In genomic region chr17:75849304-75849695, GRCh38 we compare ENCODE assay signal across 18 cellular contexts. TPM values are rescaled to one million over a fixed set of nuclear protein-coding genes. Genes with fewer than 3 reads are reported as not detected.
DNase-seq lines count a peak whose midpoint lies in the region; ATAC-seq and TF ChIP-seq lines count a peak whose summit lies in the region.
"Had no signal": no experiment of that assay in that cellular context is flagged by ENCODE, and none has a peak within 500 bp of the region (broad histone marks: within the 10 kb centered on the region; RNA-seq: fewer than 3 reads in every experiment).

No MANE protein-coding gene starts in this region.

- no peaks in the 10 kb centered on the region for H3K9me3 Mint-ChIP-seq in activated naive CD4-positive, alpha-beta T cell treated with anti-CD3 and anti-CD28 coated beads, Interleukin-2, amount 50 U/mL, for 72 hours
- no peaks in the 10 kb centered on the region for H3K9me3 Mint-ChIP-seq in CD8-positive, alpha-beta T cell
- H3K9me3 Mint-ChIP-seq: activated T-helper 2 cell treated with anti-CD3 and anti-CD28 coated beads, Interferon-gamma antibody, Interleukin-2, Interleukin-4, amounts not matched to agents 10 μg/mL and 5 μg/mL and 100 μg/mL, durations not matched to agents 14 hours and 24 hours and 36 hours; natural killer cell treated with Interleukin-12 subunit alpha and Interleukin-12 subunit beta and Interleukin-15 and Interleukin-18, amount 100 ng/mL, for 72 hours had no signal

- no peak overlapping the region for H3K4me3 ChIP-seq in Peyer's patch
- no peak overlapping the region for H3K4me3 ChIP-seq in lung
- no peak overlapping the region for H3K4me3 ChIP-seq in stomach smooth muscle (ENCODE audit: low read length in 2 of 2)
- no peak overlapping the region for H3K4me3 ChIP-seq in CD8-positive, alpha-beta T cell (ENCODE audit: low read depth, low read length)
- H3K4me3 ChIP-seq: hepatocyte had no signal

- no peaks in the 10 kb centered on the region for H3K36me3 Mint-ChIP-seq in activated naive CD4-positive, alpha-beta T cell treated with anti-CD3 and anti-CD28 coated beads, Interleukin-2, amount 50 U/mL, for 72 hours
- H3K36me3 Mint-ChIP-seq in CD8-positive, alpha-beta T cell = peaks cover 55% of the 10 kb centered on the region
- H3K36me3 Mint-ChIP-seq: natural killer cell treated with Interleukin-12 subunit alpha and Interleukin-12 subunit beta and Interleukin-15 and Interleukin-18, amount 100 ng/mL, for 72 hours had no signal

- POLR2A ChIA-PET in CD8-positive, alpha-beta T cell (lab: Charles Lee) = no interaction called here

- H3K36me3 ChIP-seq in Peyer's patch (peaks cover 0 to 65% (median 0%) of the 10 kb centered on the region in 3 donors), lung (ENCODE audit: control insufficient read depth in 2 of 2, insufficient read depth in 2 of 2, low read length in 2 of 2) (peaks cover 0 to 52% of the 10 kb centered on the region in 2 donors), stomach smooth muscle (ENCODE audit: control insufficient read depth in 2 of 2, insufficient read depth in 2 of 2, low read length in 2 of 2) (peaks cover 44 to 53% of the 10 kb centered on the region in 2 donors)
- peaks cover 47% of the 10 kb centered on the region for H3K36me3 ChIP-seq in CD8-positive, alpha-beta T cell (ENCODE audit: insufficient read depth, low read length)

- no peak overlapping the region for H3K4me3 Mint-ChIP-seq in CD8-positive, alpha-beta T cell
- H3K4me3 Mint-ChIP-seq: natural killer cell treated with Interleukin-12 subunit alpha and Interleukin-12 subunit beta and Interleukin-15 and Interleukin-18, amount 100 ng/mL, for 72 hours had no signal

- DNase-seq in Peyer's patch (no peak), caudate nucleus (lab: John Stamatoyannopoulos, UW) (peak in 1 of 61 donors; percentile 71), lung (ENCODE audit: low spot score) (no peak), NCI-H2196 (lab: John Stamatoyannopoulos, UW; ENCODE audit: unreplicated experiment) (no peak)
- DNase-seq in activated naive CD4-positive, alpha-beta T cell treated with anti-CD3 and anti-CD28 coated beads, Interleukin-2, amount 50 U/mL, for 72 hours (ENCODE audit: low spot score in 2 of 2) = no peak
- DNase-seq in CD8-positive, alpha-beta T cell = no peak
- no peak for DNase-seq in stimulated activated CD4-positive, alpha-beta T cell treated with anti-CD3 and anti-CD28 coated beads, Interleukin-2, amount 100 ng/mL, for 48 hours
- DNase-seq: Caco-2; HCEC 1CT; NCI-H2029 treated with DMSO at 0.1 percent for 48 hours; NCI-H774; stimulated activated CD4-positive, alpha-beta T cell treated with anti-CD3 and anti-CD28 coated beads, Interleukin-4, amount 100 ng/mL, for 1 hour had no signal

- ATAC-seq in lung (ENCODE audit: insufficient read depth, low FRiP score) = no peak
- no peak for ATAC-seq in activated naive CD4-positive, alpha-beta T cell treated with anti-CD3 and anti-CD28 coated beads, Interleukin-2, amount 50 U/mL, for 72 hours
- no peak for ATAC-seq in CD8-positive, alpha-beta T cell
- ATAC-seq: natural killer cell treated with Interleukin-12 subunit alpha and Interleukin-12 subunit beta and Interleukin-15 and Interleukin-18, amount 100 ng/mL, for 72 hours; Panc1 had no signal

- H3K9ac ChIP-seq in stomach smooth muscle (ENCODE audit: low read length in 2 of 2) = no peak overlapping the region

- H3K9me3 ChIP-seq in Peyer's patch = no peaks in the 10 kb centered on the region
- no peaks in the 10 kb centered on the region for H3K9me3 ChIP-seq in lung (ENCODE audit: control insufficient read depth in 2 of 2, insufficient read depth in 1 of 2, low read length in 1 of 2)
- H3K9me3 ChIP-seq in stomach smooth muscle (ENCODE audit: control insufficient read depth in 2 of 2, low read length in 2 of 2) = no peaks in the 10 kb centered on the region
- no peaks in the 10 kb centered on the region for H3K9me3 ChIP-seq in CD8-positive, alpha-beta T cell (ENCODE audit: low read length)
- H3K9me3 ChIP-seq: Caco-2 had no signal

- H3K27me3 Mint-ChIP-seq in CD8-positive, alpha-beta T cell (ENCODE audit: low read depth) = no peaks in the 10 kb centered on the region
- H3K27me3 Mint-ChIP-seq: natural killer cell treated with Interleukin-12 subunit alpha and Interleukin-12 subunit beta and Interleukin-15 and Interleukin-18, amount 100 ng/mL, for 72 hours had no signal

- WGBS in lung, 2 donors = 80 to 88% methylated on average over 12 of the region's 12 CpGs

- TF ChIP-seq CTCF in Peyer's patch (IDR thresholded peaks at IDR 0.05) (no peak), lung (IDR thresholded peaks at IDR 0.05; ENCODE audit: control extremely low read depth, extremely low read depth) (no peak)
- no peak for TF ChIP-seq CTCF in CD8-positive, alpha-beta T cell (IDR thresholded peaks at IDR 0.05)

- H3K4me1 Mint-ChIP-seq in CD8-positive, alpha-beta T cell (ENCODE audit: low read depth) = peaks cover 31% of the 10 kb centered on the region

- no peak for TF ChIP-seq POLR2A in Peyer's patch (IDR thresholded peaks at IDR 0.05)

- intact Hi-C loops in CD8-positive, alpha-beta T cell (cut with DNase I, micrococcal nuclease) = no loop called here

- peak overlapping the region in 1 of 2 donors; percentile 41 for H3K27ac Mint-ChIP-seq in activated naive CD4-positive, alpha-beta T cell treated with anti-CD3 and anti-CD28 coated beads, Interleukin-2, amount 50 U/mL, for 72 hours
- no peak overlapping the region for H3K27ac Mint-ChIP-seq in CD8-positive, alpha-beta T cell
- H3K27ac Mint-ChIP-seq: activated T-helper 2 cell treated with anti-CD3 and anti-CD28 coated beads, Interferon-gamma antibody, Interleukin-2, Interleukin-4, amounts not matched to agents 10 μg/mL and 5 μg/mL and 100 μg/mL, durations not matched to agents 14 hours and 24 hours and 36 hours; natural killer cell treated with Interleukin-12 subunit alpha and Interleukin-12 subunit beta and Interleukin-15 and Interleukin-18, amount 100 ng/mL, for 72 hours had no signal

- H3K27ac ChIP-seq in Peyer's patch = peak overlapping the region in 3 of 4 donors; percentile 8 to 44 (median 11)
- H3K27ac ChIP-seq in caudate nucleus (ENCODE audit: low read depth, low read length) = peak overlapping the region; percentile 76
- H3K27ac ChIP-seq in lung (ENCODE audit: low read depth in 1 of 2, low read length in 1 of 2) = peak overlapping the region; percentile 69 to 75
- peak overlapping the region; percentile 46 for H3K27ac ChIP-seq in stomach smooth muscle (ENCODE audit: low read length)
- no peak overlapping the region for H3K27ac ChIP-seq in CD8-positive, alpha-beta T cell (ENCODE audit: low read depth, low read length)
- H3K27ac ChIP-seq: hepatocyte, VCaP had no signal

- CTCF ChIA-PET in CD8-positive, alpha-beta T cell (lab: Charles Lee) = interaction anchor here (0.8 to 5.3 kb wide), 19 partner anchors 12 to 100 kb away, joined by 3 to 27 read pairs (median 6); partner anchors contain the start of gene TRIM65

- H3K4me1 ChIP-seq in Peyer's patch (peaks cover 2 to 70% (median 18%) of the 10 kb centered on the region in 4 donors), lung (ENCODE audit: control insufficient read depth in 2 of 2, insufficient read depth in 2 of 2, low read length in 2 of 2) (peaks cover 0 to 43% of the 10 kb centered on the region in 2 donors), stomach smooth muscle (ENCODE audit: control insufficient read depth, insufficient read depth, low read length) (peaks cover 63% of the 10 kb centered on the region)
- H3K4me1 ChIP-seq in CD8-positive, alpha-beta T cell (ENCODE audit: insufficient read depth, low read length) = peaks cover 23% of the 10 kb centered on the region

- H3K27me3 ChIP-seq in Peyer's patch (no peaks in the 10 kb centered on the region), lung (ENCODE audit: control insufficient read depth, insufficient read depth) (no peaks in the 10 kb centered on the region), stomach smooth muscle (ENCODE audit: control insufficient read depth in 1 of 2, insufficient read depth in 2 of 2, low read length in 2 of 2) (no peaks in the 10 kb centered on the region)
- no peaks in the 10 kb centered on the region for H3K27me3 ChIP-seq in CD8-positive, alpha-beta T cell (ENCODE audit: insufficient read depth, low read length)
- H3K27me3 ChIP-seq: hepatocyte had no signal

RNA-seq across cellular contexts. Expression of gene UNC13D, which starts 5.1 kb away (rescaled TPM):
- total RNA-seq in Peyer's patch (10 to 100 TPM in 3 of 4 donors, 1 to 10 TPM in 1; 8.4 to 45.4 (median 22.2) TPM), lung (100 to 1,000 TPM in 1 of 2 donors, 10 to 100 TPM in 1; 56.6 to 110 TPM)
- 10 to 100 TPM; 61.2 to 85.2 TPM for polyA plus RNA-seq in lung
- 100 to 1,000 TPM; 128 to 143 TPM for total RNA-seq in activated naive CD4-positive, alpha-beta T cell treated with anti-CD3 and anti-CD28 coated beads, Interleukin-2, amount 50 U/mL, for 72 hours
- total RNA-seq in CD8-positive, alpha-beta T cell = 100 to 1,000 TPM; 123 to 124 TPM

RNA-seq across cellular contexts. Expression of gene WBP2, which starts 5.8 kb away (rescaled TPM):
- 10 to 100 TPM; 45.4 to 61.4 (median 53.7) TPM for total RNA-seq in Peyer's patch
- total RNA-seq in lung = 100 to 1,000 TPM in 1 of 2 donors, 10 to 100 TPM in 1; 67.2 to 127 TPM
- 100 to 1,000 TPM; 143 to 195 TPM for polyA plus RNA-seq in lung
- 100 to 1,000 TPM in 1 of 2 donors, 10 to 100 TPM in 1; 78.2 to 144 TPM for total RNA-seq in activated naive CD4-positive, alpha-beta T cell treated with anti-CD3 and anti-CD28 coated beads, Interleukin-2, amount 50 U/mL, for 72 hours
- 10 to 100 TPM; 69.1 to 80.2 TPM for total RNA-seq in CD8-positive, alpha-beta T cell

RNA-seq across cellular contexts. Expression of gene TRIM47, which starts 29.1 kb away (rescaled TPM):
- total RNA-seq in Peyer's patch = 10 to 100 TPM; 16.5 to 61.4 (median 45.7) TPM
- 10 to 100 TPM; 23.5 to 78.3 TPM for total RNA-seq in lung
- polyA plus RNA-seq in lung = 10 to 100 TPM; 22.9 to 32.4 TPM
- 10 to 100 TPM; 11.5 to 26.2 TPM for total RNA-seq in activated naive CD4-positive, alpha-beta T cell treated with anti-CD3 and anti-CD28 coated beads, Interleukin-2, amount 50 U/mL, for 72 hours
- 1 to 10 TPM; 1.6 to 1.7 TPM for total RNA-seq in CD8-positive, alpha-beta T cell

RNA-seq across cellular contexts. Expression of gene TRIM65, which starts 47.5 kb away (rescaled TPM):
- 10 to 100 TPM; 14.0 to 22.7 (median 16.9) TPM for total RNA-seq in Peyer's patch
- total RNA-seq in lung = 10 to 100 TPM; 12.7 to 32.9 TPM
- polyA plus RNA-seq in lung = 10 to 100 TPM; 14.6 to 27.8 TPM
- 10 to 100 TPM; 16.2 to 31.9 TPM for total RNA-seq in activated naive CD4-positive, alpha-beta T cell treated with anti-CD3 and anti-CD28 coated beads, Interleukin-2, amount 50 U/mL, for 72 hours
- total RNA-seq in CD8-positive, alpha-beta T cell = 10 to 100 TPM; 13.6 to 15.1 TPM

RNA-seq across cellular contexts. Expression of gene MRPL38, which starts 55.4 kb away (rescaled TPM):
- 10 to 100 TPM; 61.1 to 95.7 (median 72.9) TPM for total RNA-seq in Peyer's patch
- total RNA-seq in lung = 100 to 1,000 TPM in 1 of 2 donors, 10 to 100 TPM in 1; 47.8 to 105 TPM
- polyA plus RNA-seq in lung = 10 to 100 TPM; 52.0 to 80.1 TPM
- 100 to 1,000 TPM; 101 to 105 TPM for total RNA-seq in activated naive CD4-positive, alpha-beta T cell treated with anti-CD3 and anti-CD28 coated beads, Interleukin-2, amount 50 U/mL, for 72 hours
- 100 to 1,000 TPM; 171 to 181 TPM for total RNA-seq in CD8-positive, alpha-beta T cell

Comparison
In these comparisons a context has a peak if more than half of its experiments do, and no peak if none do; other contexts are left out.
1. RNA of gene TRIM47, which starts 29.1 kb away (total RNA-seq): 23.5 to 78.3 TPM in lung, 16.5 to 61.4 TPM in Peyer's patch and 11.5 to 26.2 TPM in activated naive CD4-positive, alpha-beta T cell treated with anti-CD3 and anti-CD28 coated beads, Interleukin-2, amount 50 U/mL, for 72 hours; 1.6 to 1.7 TPM in CD8-positive, alpha-beta T cell; every median in the first group is over 4 times any median in the second.